Comparison of ENCODE assay signal across 8 cellular contexts in genomic region chr6:139291813-139292619, GRCh38. TPM values are rescaled to one million over a fixed set of nuclear protein-coding genes. Genes with fewer than 3 reads are reported as not detected.
DNase-seq lines count a peak whose midpoint lies in the region; ATAC-seq and TF ChIP-seq lines count a peak whose summit lies in the region.

TXLNB (minus strand) TSS chr6:139291998; CDS start chr6:139288899, 3,099 bp downstream.

- H3K4me3 Mint-ChIP-seq in nephron: peak within 1 kb of the TSS; percentile 60 to 83 (median 80)

- H3K27ac Mint-ChIP-seq in nephron: peak within 1 kb of the TSS; percentile 88 to 96 (median 89)

- H3K36me3 Mint-ChIP-seq in nephron (ENCODE audit: low read depth): no peaks in the 10 kb centered on the region

- peak; percentile 59 for ATAC-seq in GM18520 (IDR thresholded peaks at IDR 0.05; ENCODE audit: unreplicated experiment)
- peak; percentile 76 for ATAC-seq in HG02642 (IDR thresholded peaks at IDR 0.05; ENCODE audit: poor library complexity, unreplicated experiment)

- H3K4me3 ChIP-seq in epithelial cell of proximal tubule (ENCODE audit: low read depth, low read length): peak within 1 kb of the TSS; percentile 27

- H3K27me3 Mint-ChIP-seq in nephron (ENCODE audit: low read depth): no peaks in the 10 kb centered on the region

- H3K9me3 Mint-ChIP-seq in nephron: peaks cover 12% of the 10 kb centered on the region

- TF ChIP-seq CTCF in epithelial cell of proximal tubule (conservative IDR thresholded peaks at IDR 0.05; ENCODE audit: low read depth, low read length): no peak
- no peak for TF ChIP-seq CTCF in nephron (IDR thresholded peaks at IDR 0.05; ENCODE audit: unreplicated experiment in 3 of 3)

- peaks cover 43% of the 10 kb centered on the region for H3K4me1 Mint-ChIP-seq in nephron

- DNase-seq in NCI-H510A (lab: John Stamatoyannopoulos, UW): peak; percentile 14
- peak; percentile 51 to 83 for DNase-seq in activated CD8-positive, alpha-beta memory T cell treated with anti-CD3 and anti-CD28 coated beads for 4 hours (ENCODE audit: low read depth in 2 of 2)
- DNase-seq in epithelial cell of proximal tubule (ENCODE audit: low read depth): peak; percentile 22
- DNase-seq in stimulated activated naive CD4-positive, alpha-beta T cell (lab: John Stamatoyannopoulos, UW): peak; percentile 45 to 89 (median 78)
- DNase-seq in cerebellum (ENCODE audit: low spot score): no peak

RNA-seq across cellular contexts. Expression of gene TXLNB, which starts in this region (rescaled TPM):
- total RNA-seq in epithelial cell of proximal tubule: not detected in 2 replicates
- total RNA-seq in cerebellum: 0.73 TPM

Comparison
In these comparisons a context has a peak if more than half of its experiments do, and no peak if none do; other contexts are left out.
1. Peak in DNase-seq and H3K4me3 ChIP-seq in epithelial cell of proximal tubule; RNA of the gene not detected or under 1 TPM.